ENCODE assay signal across 19 cellular contexts in the genomic region with DNA sequence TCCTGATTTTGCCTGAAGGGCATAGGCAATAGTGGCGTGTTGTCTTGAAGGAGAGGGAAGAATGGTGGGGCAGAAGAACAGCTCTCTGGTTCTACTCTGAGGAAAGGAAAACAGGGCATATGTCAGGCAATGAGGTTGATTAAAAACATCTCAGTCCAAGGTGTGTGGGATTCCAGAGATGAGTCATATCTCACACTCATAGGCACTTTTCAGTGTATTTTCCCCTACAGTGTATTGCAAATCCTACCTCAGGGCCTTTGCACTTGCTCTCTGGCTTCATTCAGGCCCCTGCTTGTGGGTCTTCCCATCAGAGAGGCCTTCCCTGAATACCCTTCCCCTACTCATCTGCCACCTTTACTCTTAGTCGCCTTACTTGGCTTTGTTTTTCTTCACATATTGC.
"Had no signal": no experiment of that assay in that cellular context is flagged by ENCODE, and none has a peak within 500 bp of the region (broad histone marks: within the 10 kb centered on the region; RNA-seq: fewer than 3 reads in every experiment).

No MANE protein-coding gene starts in this region.

- H3K27ac Mint-ChIP-seq: endodermal cell; stimulated activated naive B cell treated with anti-CD40 and anti-IgM and Interleukin-4, amounts not matched to agents 10 μg/mL and 1 μg/mL and 100 μg/mL, for 72 hours; T-helper 1 cell treated with Interleukin-12 subunit alpha and Interleukin-12 subunit beta and Interleukin-4 antibody, amounts not matched to agents 30 μg/mL and 1 μg/mL, for 36 hours had no signal

- H3K4me1 ChIP-seq: breast epithelium had no signal

- H3K27me3 ChIP-seq: ascending aorta, breast epithelium, dorsolateral prefrontal cortex, right atrium auricular region, tibial nerve, vagina had no signal

- H3K36me3 ChIP-seq: ascending aorta, breast epithelium, right atrium auricular region, tibial nerve, vagina had no signal

- H3K9me3 Mint-ChIP-seq: T-helper 1 cell treated with Interleukin-12 subunit alpha and Interleukin-12 subunit beta and Interleukin-4 antibody, amounts not matched to agents 30 μg/mL and 1 μg/mL, for 36 hours had no signal

- H3K4me1 Mint-ChIP-seq: stimulated activated naive B cell treated with anti-CD40 and anti-IgM and Interleukin-4, amounts not matched to agents 10 μg/mL and 1 μg/mL and 100 μg/mL, for 72 hours had no signal

- H3K27ac ChIP-seq: ascending aorta, breast epithelium, right atrium auricular region, tibial nerve had no signal

- H3K4me3 Mint-ChIP-seq: endodermal cell; nephron; stimulated activated naive B cell treated with anti-CD40 and anti-IgM and Interleukin-4, amounts not matched to agents 10 μg/mL and 1 μg/mL and 100 μg/mL, for 72 hours; T-helper 1 cell treated with Interleukin-12 subunit alpha and Interleukin-12 subunit beta and Interleukin-4 antibody, amounts not matched to agents 30 μg/mL and 1 μg/mL, for 36 hours had no signal

- H3K4me3 ChIP-seq: ascending aorta, breast epithelium, dorsolateral prefrontal cortex, right atrium auricular region, tibial nerve, vagina had no signal

- DNase-seq: activated CD4-positive, alpha-beta T cell treated with anti-CD3 and anti-CD28 coated beads for 48 hours; activated CD8-positive, alpha-beta memory T cell treated with anti-CD3 and anti-CD28 coated beads, Interleukin-2, amount 50 U/mL, for 48 hours; activated effector memory CD4-positive, alpha-beta T cell treated with anti-CD3 and anti-CD28 coated beads, Interleukin-2, amount 50 U/mL, for 16 hours; dorsolateral prefrontal cortex; endodermal cell; hippocampal formation; kidney; nucleus accumbens; posterior cingulate gyrus; stimulated activated CD4-positive, alpha-beta T cell treated with anti-CD3 and anti-CD28 coated beads, Interleukin-2, amount 100 ng/mL, for 48 hours; stimulated activated naive B cell treated with anti-CD40 and anti-IgM and Interleukin-4, amounts not matched to agents 10 μg/mL and 1 μg/mL and 100 μg/mL, for 72 hours; substantia nigra had no signal

- H3K9me3 ChIP-seq: ascending aorta, breast epithelium, right atrium auricular region, tibial nerve, vagina had no signal

- ATAC-seq: stimulated activated naive B cell treated with anti-CD40 and anti-IgM and Interleukin-4, amounts not matched to agents 10 μg/mL and 1 μg/mL and 100 μg/mL, for 72 hours had no signal

- FAIRE-seq: kidney had no signal
